ENCODE assay signal across 1 cellular context in genomic region chr16:2468725-2469398, GRCh38.
TF ChIP-seq lines count a peak whose summit lies in the region.

No MANE protein-coding gene starts in this region.

TF ChIP-seq in IMR-90, 13 proteins besides CTCF, POLR2A, EP300 and RAD21:
- TF ChIP-seq ELK1 (IDR thresholded peaks at IDR 0.05; ENCODE audit: borderline replicate concordance, low read depth, low read length) = no peak
- TF ChIP-seq CHD1 (IDR thresholded peaks at IDR 0.05; ENCODE audit: low read depth, low read length) = no peak
- TF ChIP-seq MAFK (IDR thresholded peaks at IDR 0.05; ENCODE audit: low read depth, low read length) = no peak
- no peak for TF ChIP-seq MAZ (IDR thresholded peaks at IDR 0.05; ENCODE audit: borderline replicate concordance, low read depth, low read length)
- TF ChIP-seq MXI1 (IDR thresholded peaks at IDR 0.05; ENCODE audit: borderline replicate concordance, low read depth, low read length) = no peak
- TF ChIP-seq RCOR1 (IDR thresholded peaks at IDR 0.05; ENCODE audit: insufficient replicate concordance, low read length) = no peak
- TF ChIP-seq BHLHE40 (IDR thresholded peaks at IDR 0.05; ENCODE audit: low read depth, low read length) = no peak
- no peak for TF ChIP-seq FOS (IDR thresholded peaks at IDR 0.05; ENCODE audit: low read depth, low read length)
- TF ChIP-seq CEBPB (IDR thresholded peaks at IDR 0.05; ENCODE audit: low read depth, low read length) = no peak
- TF ChIP-seq NFE2L2 (IDR thresholded peaks at IDR 0.05; ENCODE audit: low read depth, low read length) = no peak
